1 cellular context compared by ENCODE assay signal in the genomic region with DNA sequence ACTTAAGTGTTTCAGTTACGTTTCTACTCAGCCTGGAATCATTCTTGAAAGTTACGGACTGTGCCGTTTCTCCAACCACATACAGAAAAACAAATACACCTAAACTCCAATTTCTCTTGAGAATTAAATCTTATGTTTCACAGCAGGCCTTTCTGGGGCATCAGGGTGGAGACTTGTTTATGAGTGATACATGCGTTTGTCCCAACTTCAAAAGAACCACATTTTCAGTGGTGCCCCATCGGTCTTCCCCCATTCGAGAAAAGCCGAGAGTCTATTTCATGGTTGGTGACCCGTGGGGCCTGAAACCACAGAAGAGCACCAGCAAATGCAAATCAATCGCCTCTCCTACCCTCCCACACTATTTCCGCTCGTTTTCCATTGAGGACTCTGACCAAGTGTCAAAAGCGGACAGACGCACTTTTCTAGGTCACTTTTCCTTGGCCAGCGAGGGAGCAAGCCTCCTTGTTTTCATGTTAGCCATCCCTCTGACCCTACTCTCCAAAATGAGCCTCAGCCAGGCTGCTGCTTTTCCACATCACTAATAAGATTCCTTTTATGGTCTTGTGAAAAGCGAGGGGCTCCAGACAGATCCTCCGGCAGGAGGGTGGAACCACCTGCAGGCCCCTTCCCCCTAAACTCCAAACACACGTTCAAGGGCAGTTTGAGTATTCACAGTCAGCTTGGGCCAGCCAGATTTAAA.
TF ChIP-seq lines count a peak whose summit lies in the region.

No MANE protein-coding gene starts in this region.

TF ChIP-seq in GM12878, 131 proteins besides CTCF, POLR2A, EP300 and RAD21 (continues in another document):
- no peak for TF ChIP-seq BRCA1 (IDR thresholded peaks at IDR 0.05; ENCODE audit: low read depth, low read length)
- TF ChIP-seq, protein P1, sequence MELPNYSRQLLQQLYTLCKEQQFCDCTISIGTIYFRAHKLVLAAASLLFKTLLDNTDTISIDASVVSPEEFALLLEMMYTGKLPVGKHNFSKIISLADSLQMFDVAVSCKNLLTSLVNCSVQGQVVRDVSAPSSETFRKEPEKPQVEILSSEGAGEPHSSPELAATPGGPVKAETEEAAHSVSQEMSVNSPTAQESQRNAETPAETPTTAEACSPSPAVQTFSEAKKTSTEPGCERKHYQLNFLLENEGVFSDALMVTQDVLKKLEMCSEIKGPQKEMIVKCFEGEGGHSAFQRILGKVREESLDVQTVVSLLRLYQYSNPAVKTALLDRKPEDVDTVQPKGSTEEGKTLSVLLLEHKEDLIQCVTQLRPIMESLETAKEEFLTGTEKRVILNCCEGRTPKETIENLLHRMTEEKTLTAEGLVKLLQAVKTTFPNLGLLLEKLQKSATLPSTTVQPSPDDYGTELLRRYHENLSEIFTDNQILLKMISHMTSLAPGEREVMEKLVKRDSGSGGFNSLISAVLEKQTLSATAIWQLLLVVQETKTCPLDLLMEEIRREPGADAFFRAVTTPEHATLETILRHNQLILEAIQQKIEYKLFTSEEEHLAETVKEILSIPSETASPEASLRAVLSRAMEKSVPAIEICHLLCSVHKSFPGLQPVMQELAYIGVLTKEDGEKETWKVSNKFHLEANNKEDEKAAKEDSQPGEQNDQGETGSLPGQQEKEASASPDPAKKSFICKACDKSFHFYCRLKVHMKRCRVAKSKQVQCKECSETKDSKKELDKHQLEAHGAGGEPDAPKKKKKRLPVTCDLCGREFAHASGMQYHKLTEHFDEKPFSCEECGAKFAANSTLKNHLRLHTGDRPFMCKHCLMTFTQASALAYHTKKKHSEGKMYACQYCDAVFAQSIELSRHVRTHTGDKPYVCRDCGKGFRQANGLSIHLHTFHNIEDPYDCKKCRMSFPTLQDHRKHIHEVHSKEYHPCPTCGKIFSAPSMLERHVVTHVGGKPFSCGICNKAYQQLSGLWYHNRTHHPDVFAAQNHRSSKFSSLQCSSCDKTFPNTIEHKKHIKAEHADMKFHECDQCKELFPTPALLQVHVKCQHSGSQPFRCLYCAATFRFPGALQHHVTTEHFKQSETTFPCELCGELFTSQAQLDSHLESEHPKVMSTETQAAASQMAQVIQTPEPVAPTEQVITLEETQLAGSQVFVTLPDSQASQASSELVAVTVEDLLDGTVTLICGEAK (IDR thresholded peaks at IDR 0.05; ENCODE audit: borderline replicate concordance), result no peak
- peak; percentile 99 for TF ChIP-seq RUNX3 (IDR thresholded peaks at IDR 0.05; ENCODE audit: low read length)
- TF ChIP-seq TCF7 (IDR thresholded peaks at IDR 0.05; ENCODE audit: borderline replicate concordance), result peak; percentile 95
- TF ChIP-seq, protein P2, sequence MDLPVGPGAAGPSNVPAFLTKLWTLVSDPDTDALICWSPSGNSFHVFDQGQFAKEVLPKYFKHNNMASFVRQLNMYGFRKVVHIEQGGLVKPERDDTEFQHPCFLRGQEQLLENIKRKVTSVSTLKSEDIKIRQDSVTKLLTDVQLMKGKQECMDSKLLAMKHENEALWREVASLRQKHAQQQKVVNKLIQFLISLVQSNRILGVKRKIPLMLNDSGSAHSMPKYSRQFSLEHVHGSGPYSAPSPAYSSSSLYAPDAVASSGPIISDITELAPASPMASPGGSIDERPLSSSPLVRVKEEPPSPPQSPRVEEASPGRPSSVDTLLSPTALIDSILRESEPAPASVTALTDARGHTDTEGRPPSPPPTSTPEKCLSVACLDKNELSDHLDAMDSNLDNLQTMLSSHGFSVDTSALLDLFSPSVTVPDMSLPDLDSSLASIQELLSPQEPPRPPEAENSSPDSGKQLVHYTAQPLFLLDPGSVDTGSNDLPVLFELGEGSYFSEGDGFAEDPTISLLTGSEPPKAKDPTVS (IDR thresholded peaks at IDR 0.05; ENCODE audit: low read depth, low read length), result no peak
- TF ChIP-seq, protein P3, sequence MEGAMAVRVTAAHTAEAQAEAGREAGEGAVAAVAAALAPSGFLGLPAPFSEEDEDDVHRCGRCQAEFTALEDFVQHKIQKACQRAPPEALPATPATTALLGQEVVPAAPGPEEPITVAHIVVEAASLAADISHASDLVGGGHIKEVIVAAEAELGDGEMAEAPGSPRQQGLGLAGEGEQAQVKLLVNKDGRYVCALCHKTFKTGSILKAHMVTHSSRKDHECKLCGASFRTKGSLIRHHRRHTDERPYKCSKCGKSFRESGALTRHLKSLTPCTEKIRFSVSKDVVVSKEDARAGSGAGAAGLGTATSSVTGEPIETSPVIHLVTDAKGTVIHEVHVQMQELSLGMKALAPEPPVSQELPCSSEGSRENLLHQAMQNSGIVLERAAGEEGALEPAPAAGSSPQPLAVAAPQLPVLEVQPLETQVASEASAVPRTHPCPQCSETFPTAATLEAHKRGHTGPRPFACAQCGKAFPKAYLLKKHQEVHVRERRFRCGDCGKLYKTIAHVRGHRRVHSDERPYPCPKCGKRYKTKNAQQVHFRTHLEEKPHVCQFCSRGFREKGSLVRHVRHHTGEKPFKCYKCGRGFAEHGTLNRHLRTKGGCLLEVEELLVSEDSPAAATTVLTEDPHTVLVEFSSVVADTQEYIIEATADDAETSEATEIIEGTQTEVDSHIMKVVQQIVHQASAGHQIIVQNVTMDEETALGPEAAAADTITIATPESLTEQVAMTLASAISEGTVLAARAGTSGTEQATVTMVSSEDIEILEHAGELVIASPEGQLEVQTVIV (IDR thresholded peaks at IDR 0.05; ENCODE audit: borderline replicate concordance, partially characterized antibody), result no peak
- TF ChIP-seq, protein P4, sequence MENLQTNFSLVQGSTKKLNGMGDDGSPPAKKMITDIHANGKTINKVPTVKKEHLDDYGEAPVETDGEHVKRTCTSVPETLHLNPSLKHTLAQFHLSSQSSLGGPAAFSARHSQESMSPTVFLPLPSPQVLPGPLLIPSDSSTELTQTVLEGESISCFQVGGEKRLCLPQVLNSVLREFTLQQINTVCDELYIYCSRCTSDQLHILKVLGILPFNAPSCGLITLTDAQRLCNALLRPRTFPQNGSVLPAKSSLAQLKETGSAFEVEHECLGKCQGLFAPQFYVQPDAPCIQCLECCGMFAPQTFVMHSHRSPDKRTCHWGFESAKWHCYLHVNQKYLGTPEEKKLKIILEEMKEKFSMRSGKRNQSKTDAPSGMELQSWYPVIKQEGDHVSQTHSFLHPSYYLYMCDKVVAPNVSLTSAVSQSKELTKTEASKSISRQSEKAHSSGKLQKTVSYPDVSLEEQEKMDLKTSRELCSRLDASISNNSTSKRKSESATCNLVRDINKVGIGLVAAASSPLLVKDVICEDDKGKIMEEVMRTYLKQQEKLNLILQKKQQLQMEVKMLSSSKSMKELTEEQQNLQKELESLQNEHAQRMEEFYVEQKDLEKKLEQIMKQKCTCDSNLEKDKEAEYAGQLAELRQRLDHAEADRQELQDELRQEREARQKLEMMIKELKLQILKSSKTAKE (IDR thresholded peaks at IDR 0.05; ENCODE audit: low read depth, poor library complexity, severe bottlenecking), result peak; percentile 56
- TF ChIP-seq, protein P5, sequence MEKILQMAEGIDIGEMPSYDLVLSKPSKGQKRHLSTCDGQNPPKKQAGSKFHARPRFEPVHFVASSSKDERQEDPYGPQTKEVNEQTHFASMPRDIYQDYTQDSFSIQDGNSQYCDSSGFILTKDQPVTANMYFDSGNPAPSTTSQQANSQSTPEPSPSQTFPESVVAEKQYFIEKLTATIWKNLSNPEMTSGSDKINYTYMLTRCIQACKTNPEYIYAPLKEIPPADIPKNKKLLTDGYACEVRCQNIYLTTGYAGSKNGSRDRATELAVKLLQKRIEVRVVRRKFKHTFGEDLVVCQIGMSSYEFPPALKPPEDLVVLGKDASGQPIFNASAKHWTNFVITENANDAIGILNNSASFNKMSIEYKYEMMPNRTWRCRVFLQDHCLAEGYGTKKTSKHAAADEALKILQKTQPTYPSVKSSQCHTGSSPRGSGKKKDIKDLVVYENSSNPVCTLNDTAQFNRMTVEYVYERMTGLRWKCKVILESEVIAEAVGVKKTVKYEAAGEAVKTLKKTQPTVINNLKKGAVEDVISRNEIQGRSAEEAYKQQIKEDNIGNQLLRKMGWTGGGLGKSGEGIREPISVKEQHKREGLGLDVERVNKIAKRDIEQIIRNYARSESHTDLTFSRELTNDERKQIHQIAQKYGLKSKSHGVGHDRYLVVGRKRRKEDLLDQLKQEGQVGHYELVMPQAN (conservative IDR thresholded peaks at IDR 0.05), result no peak
- TF ChIP-seq, protein P6, sequence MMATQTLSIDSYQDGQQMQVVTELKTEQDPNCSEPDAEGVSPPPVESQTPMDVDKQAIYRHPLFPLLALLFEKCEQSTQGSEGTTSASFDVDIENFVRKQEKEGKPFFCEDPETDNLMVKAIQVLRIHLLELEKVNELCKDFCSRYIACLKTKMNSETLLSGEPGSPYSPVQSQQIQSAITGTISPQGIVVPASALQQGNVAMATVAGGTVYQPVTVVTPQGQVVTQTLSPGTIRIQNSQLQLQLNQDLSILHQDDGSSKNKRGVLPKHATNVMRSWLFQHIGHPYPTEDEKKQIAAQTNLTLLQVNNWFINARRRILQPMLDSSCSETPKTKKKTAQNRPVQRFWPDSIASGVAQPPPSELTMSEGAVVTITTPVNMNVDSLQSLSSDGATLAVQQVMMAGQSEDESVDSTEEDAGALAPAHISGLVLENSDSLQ (IDR thresholded peaks at IDR 0.05), result peak; percentile 19; the same call in 1 of the 2 replicates
- TF ChIP-seq POLR2AphosphoS5 (IDR thresholded peaks at IDR 0.05; ENCODE audit: low read length), result peak; percentile 70
- no peak for TF ChIP-seq NR2C2 (IDR thresholded peaks at IDR 0.05; ENCODE audit: borderline replicate concordance, control insufficient read depth, insufficient read length, low read depth)
- TF ChIP-seq JUNB (IDR thresholded peaks at IDR 0.05), result peak; percentile 58
- TF ChIP-seq CBFB (IDR thresholded peaks at IDR 0.05; ENCODE audit: low read depth), result peak; percentile 90
- peak; percentile 85 for TF ChIP-seq EED (IDR thresholded peaks at IDR 0.05; ENCODE audit: low read depth)
- no peak for TF ChIP-seq CHD1 (IDR thresholded peaks at IDR 0.05; ENCODE audit: low read depth, low read length)
- no peak for TF ChIP-seq RELA (IDR thresholded peaks at IDR 0.05; ENCODE audit: borderline replicate concordance, partially characterized antibody)
- TF ChIP-seq ETV6 (conservative IDR thresholded peaks at IDR 0.05 in 1 of 2, IDR thresholded peaks at IDR 0.05 in 1 of 2; ENCODE audit: borderline replicate concordance in 1 of 2, low read depth in 1 of 2), result peak in 1 of 2 experiments; percentile 79; a peak in 2 of 4 replicates
- TF ChIP-seq ZZZ3 (IDR thresholded peaks at IDR 0.05; ENCODE audit: control insufficient read depth, insufficient read length, low read depth), result no peak
- TF ChIP-seq MXI1 (IDR thresholded peaks at IDR 0.05; ENCODE audit: low read depth, low read length), result peak; percentile 65
- TF ChIP-seq, protein P7, sequence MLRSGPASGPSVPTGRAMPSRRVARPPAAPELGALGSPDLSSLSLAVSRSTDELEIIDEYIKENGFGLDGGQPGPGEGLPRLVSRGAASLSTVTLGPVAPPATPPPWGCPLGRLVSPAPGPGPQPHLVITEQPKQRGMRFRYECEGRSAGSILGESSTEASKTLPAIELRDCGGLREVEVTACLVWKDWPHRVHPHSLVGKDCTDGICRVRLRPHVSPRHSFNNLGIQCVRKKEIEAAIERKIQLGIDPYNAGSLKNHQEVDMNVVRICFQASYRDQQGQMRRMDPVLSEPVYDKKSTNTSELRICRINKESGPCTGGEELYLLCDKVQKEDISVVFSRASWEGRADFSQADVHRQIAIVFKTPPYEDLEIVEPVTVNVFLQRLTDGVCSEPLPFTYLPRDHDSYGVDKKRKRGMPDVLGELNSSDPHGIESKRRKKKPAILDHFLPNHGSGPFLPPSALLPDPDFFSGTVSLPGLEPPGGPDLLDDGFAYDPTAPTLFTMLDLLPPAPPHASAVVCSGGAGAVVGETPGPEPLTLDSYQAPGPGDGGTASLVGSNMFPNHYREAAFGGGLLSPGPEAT (IDR thresholded peaks at IDR 0.05; ENCODE audit: low read depth), result peak; percentile 75
- peak; percentile 97 for TF ChIP-seq NR2F1 (conservative IDR thresholded peaks at IDR 0.05)
- TF ChIP-seq, protein P8, sequence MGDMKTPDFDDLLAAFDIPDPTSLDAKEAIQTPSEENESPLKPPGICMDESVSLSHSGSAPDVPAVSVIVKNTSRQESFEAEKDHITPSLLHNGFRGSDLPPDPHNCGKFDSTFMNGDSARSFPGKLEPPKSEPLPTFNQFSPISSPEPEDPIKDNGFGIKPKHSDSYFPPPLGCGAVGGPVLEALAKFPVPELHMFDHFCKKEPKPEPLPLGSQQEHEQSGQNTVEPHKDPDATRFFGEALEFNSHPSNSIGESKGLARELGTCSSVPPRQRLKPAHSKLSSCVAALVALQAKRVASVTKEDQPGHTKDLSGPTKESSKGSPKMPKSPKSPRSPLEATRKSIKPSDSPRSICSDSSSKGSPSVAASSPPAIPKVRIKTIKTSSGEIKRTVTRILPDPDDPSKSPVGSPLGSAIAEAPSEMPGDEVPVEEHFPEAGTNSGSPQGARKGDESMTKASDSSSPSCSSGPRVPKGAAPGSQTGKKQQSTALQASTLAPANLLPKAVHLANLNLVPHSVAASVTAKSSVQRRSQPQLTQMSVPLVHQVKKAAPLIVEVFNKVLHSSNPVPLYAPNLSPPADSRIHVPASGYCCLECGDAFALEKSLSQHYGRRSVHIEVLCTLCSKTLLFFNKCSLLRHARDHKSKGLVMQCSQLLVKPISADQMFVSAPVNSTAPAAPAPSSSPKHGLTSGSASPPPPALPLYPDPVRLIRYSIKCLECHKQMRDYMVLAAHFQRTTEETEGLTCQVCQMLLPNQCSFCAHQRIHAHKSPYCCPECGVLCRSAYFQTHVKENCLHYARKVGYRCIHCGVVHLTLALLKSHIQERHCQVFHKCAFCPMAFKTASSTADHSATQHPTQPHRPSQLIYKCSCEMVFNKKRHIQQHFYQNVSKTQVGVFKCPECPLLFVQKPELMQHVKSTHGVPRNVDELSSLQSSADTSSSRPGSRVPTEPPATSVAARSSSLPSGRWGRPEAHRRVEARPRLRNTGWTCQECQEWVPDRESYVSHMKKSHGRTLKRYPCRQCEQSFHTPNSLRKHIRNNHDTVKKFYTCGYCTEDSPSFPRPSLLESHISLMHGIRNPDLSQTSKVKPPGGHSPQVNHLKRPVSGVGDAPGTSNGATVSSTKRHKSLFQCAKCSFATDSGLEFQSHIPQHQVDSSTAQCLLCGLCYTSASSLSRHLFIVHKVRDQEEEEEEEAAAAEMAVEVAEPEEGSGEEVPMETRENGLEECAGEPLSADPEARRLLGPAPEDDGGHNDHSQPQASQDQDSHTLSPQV (IDR thresholded peaks at IDR 0.05), result no peak
- TF ChIP-seq CHD2 (IDR thresholded peaks at IDR 0.05; ENCODE audit: borderline replicate concordance, low read depth, low read length), result 0 out of 2 replicates have a peak, but pooled peaks have one; percentile 42
- 0 out of 2 replicates have a peak, but pooled peaks have one; percentile 7 for TF ChIP-seq TCF12 (IDR thresholded peaks at IDR 0.05; ENCODE audit: low read depth, low read length)
